Comparison of ENCODE assay signal across 17 cellular contexts in genomic region chr14:76509291-76509690, GRCh38.
DNase-seq lines count a peak whose midpoint lies in the region; FAIRE-seq and TF ChIP-seq lines count a peak whose summit lies in the region.
"Had no signal": no experiment of that assay in that cellular context is flagged by ENCODE, and none has a peak within 500 bp of the region (broad histone marks: within the 10 kb centered on the region; RNA-seq: fewer than 3 reads in every experiment).

No MANE protein-coding gene starts in this region.

- no peak overlapping the region for H3K27ac Mint-ChIP-seq in endodermal cell
- no peak overlapping the region for H3K27ac Mint-ChIP-seq in activated CD4-positive, alpha-beta memory T cell treated with anti-CD3 and anti-CD28 coated beads for 36 hours

- DNase-seq in Ammon's horn (ENCODE audit: low spot score) = peak; percentile 35
- no peak for DNase-seq in HTR-8/SVneo (ENCODE audit: insufficient read length, low spot score)
- DNase-seq in endodermal cell = peak; percentile 62
- peak; percentile 55 for DNase-seq in posterior vena cava (ENCODE audit: low spot score)
- no peak for DNase-seq in cerebellar nuclear complex (lab: John Stamatoyannopoulos, UW)
- DNase-seq in activated CD4-positive, alpha-beta memory T cell treated with anti-CD3 and anti-CD28 coated beads for 36 hours = no peak
- no peak for DNase-seq in inferior parietal cortex (ENCODE audit: extremely low spot score)
- DNase-seq: AML-193; GM23248; NCI-H1105 treated with DMSO at 0.1 percent for 48 hours; NCI-H187; NCI-H345; NCI-H526; NK-92 treated with Interleukin-12 subunit alpha and Interleukin-12 subunit beta, amount 100 ng/mL, for 24 hours had no signal

- no peaks in the 10 kb centered on the region for H3K9me3 ChIP-seq in endodermal cell (ENCODE audit: control insufficient read depth, low read length)

- peaks cover 2% of the 10 kb centered on the region for H3K4me1 ChIP-seq in endodermal cell (ENCODE audit: control insufficient read depth, insufficient read depth, low read length)

- 90 to 100% methylated on average over 1 to 6 of the region's 6 CpGs for WGBS in endodermal cell (ENCODE audit: insufficient coverage in 1 of 2, insufficient read length in 1 of 2), 2 experiments

- no peak overlapping the region for H3K9ac ChIP-seq in endodermal cell (ENCODE audit: extremely low read depth, low read length, poor library complexity, severe bottlenecking)
- H3K9ac ChIP-seq: GM23248 had no signal

- H3K4me3 Mint-ChIP-seq in endodermal cell = no peak overlapping the region
- H3K4me3 Mint-ChIP-seq in activated CD4-positive, alpha-beta memory T cell treated with anti-CD3 and anti-CD28 coated beads for 36 hours = no peak overlapping the region

- POLR2A ChIA-PET in activated CD4-positive, alpha-beta memory T cell treated with anti-CD3 and anti-CD28 coated beads for 36 hours (lab: Charles Lee) = no interaction called here

- H3K4me3 ChIP-seq in endodermal cell (ENCODE audit: low read length) = no peak overlapping the region
- H3K4me3 ChIP-seq: GM23248, K562 had no signal

- no peak overlapping the region for H3K27ac ChIP-seq in endodermal cell (ENCODE audit: low read depth, low read length)
- H3K27ac ChIP-seq: GM23248 had no signal

- peak; percentile 49 for FAIRE-seq in HTR-8/SVneo (lab: Jason Lieb, UNC)
- FAIRE-seq: G401.6, K562, RCC 7860 had no signal

- no peaks in the 10 kb centered on the region for H3K36me3 ChIP-seq in endodermal cell (ENCODE audit: control insufficient read depth, insufficient read depth, low read length)

- intact Hi-C loops in posterior vena cava (cut with DNase I) = no loop called here
- intact Hi-C loops in activated CD4-positive, alpha-beta memory T cell treated with anti-CD3 and anti-CD28 coated beads for 36 hours (cut with micrococcal nuclease) = no loop called here

- H3K4me1 Mint-ChIP-seq in endodermal cell = peaks cover 19% of the 10 kb centered on the region
- H3K4me1 Mint-ChIP-seq in activated CD4-positive, alpha-beta memory T cell treated with anti-CD3 and anti-CD28 coated beads for 36 hours (ENCODE audit: low read depth) = no peaks in the 10 kb centered on the region

- peak; percentile 61 for TF ChIP-seq CTCF in endodermal cell (conservative IDR thresholded peaks at IDR 0.05)

- H3K36me3 Mint-ChIP-seq in endodermal cell (ENCODE audit: low read depth) = no peaks in the 10 kb centered on the region
- no peaks in the 10 kb centered on the region for H3K36me3 Mint-ChIP-seq in activated CD4-positive, alpha-beta memory T cell treated with anti-CD3 and anti-CD28 coated beads for 36 hours

- no peaks in the 10 kb centered on the region for H3K9me3 Mint-ChIP-seq in endodermal cell
- no peaks in the 10 kb centered on the region for H3K9me3 Mint-ChIP-seq in activated CD4-positive, alpha-beta memory T cell treated with anti-CD3 and anti-CD28 coated beads for 36 hours

- no peaks in the 10 kb centered on the region for H3K27me3 Mint-ChIP-seq in endodermal cell (ENCODE audit: insufficient read depth)
- H3K27me3 Mint-ChIP-seq in activated CD4-positive, alpha-beta memory T cell treated with anti-CD3 and anti-CD28 coated beads for 36 hours = peaks cover 23% of the 10 kb centered on the region

- H3K27me3 ChIP-seq in endodermal cell (ENCODE audit: control insufficient read depth, insufficient read depth, low read length, poor library complexity, severe bottlenecking) = no peaks in the 10 kb centered on the region

- CTCF ChIA-PET in activated CD4-positive, alpha-beta memory T cell treated with anti-CD3 and anti-CD28 coated beads for 36 hours (lab: Charles Lee) = no interaction called here

Comparison
In these comparisons a context has a peak if more than half of its experiments do, and no peak if none do; other contexts are left out.
1. DNase-seq: peak in Ammon's horn (single experiment), endodermal cell (single experiment) and posterior vena cava (single experiment); none in HTR-8/SVneo (single experiment), cerebellar nuclear complex (0 of 2), activated CD4-positive, alpha-beta memory T cell treated with anti-CD3 and anti-CD28 coated beads for 36 hours (single experiment) and inferior parietal cortex (single experiment).